10 cellular contexts compared by ENCODE assay signal in genomic region chr4:148216321-148216720, GRCh38.
DNase-seq lines count a peak whose midpoint lies in the region; ATAC-seq and TF ChIP-seq lines count a peak whose summit lies in the region.
"Had no signal": no experiment of that assay in that cellular context is flagged by ENCODE, and none has a peak within 500 bp of the region (broad histone marks: within the 10 kb centered on the region; RNA-seq: fewer than 3 reads in every experiment).

No MANE protein-coding gene starts in this region.

- ATAC-seq in left ventricle myocardium superior (peak; percentile 8), right cardiac atrium (no peak), upper lobe of left lung (ENCODE audit: low FRiP score in 2 of 2) (no peak), GM19397 (IDR thresholded peaks at IDR 0.05; ENCODE audit: unreplicated experiment) (no peak)

- no peaks in the 10 kb centered on the region for H3K79me2 ChIP-seq in OCI-LY3 (ENCODE audit: low read length)

- no peak for TF ChIP-seq EP300 in upper lobe of left lung (IDR thresholded peaks at IDR 0.05)

- no peaks in the 10 kb centered on the region for H4K20me1 ChIP-seq in OCI-LY3 (ENCODE audit: insufficient read depth, low read length)

- H3K36me3 ChIP-seq in OCI-LY3 (replicated peaks; ENCODE audit: low read depth, low read length), result no peaks in the 10 kb centered on the region
- no peaks in the 10 kb centered on the region for H3K36me3 ChIP-seq in upper lobe of left lung
- H3K36me3 ChIP-seq: neutrophil had no signal

- no peak overlapping the region for H3K4me3 ChIP-seq in right cardiac atrium (ENCODE audit: low read length)
- peak overlapping the region; percentile 64 for H3K4me3 ChIP-seq in OCI-LY3 (ENCODE audit: low read length)
- H3K4me3 ChIP-seq in fibroblast of the aortic adventitia (ENCODE audit: low read depth, low read length), result no peak overlapping the region
- H3K4me3 ChIP-seq in upper lobe of left lung, result peak overlapping the region in 1 of 4 donors; percentile 39

- H3K9me3 ChIP-seq in right cardiac atrium (ENCODE audit: control insufficient read depth, low read length) (no peaks in the 10 kb centered on the region), OCI-LY3 (ENCODE audit: insufficient read depth, low read length) (no peaks in the 10 kb centered on the region), upper lobe of left lung (no peaks in the 10 kb centered on the region)
- H3K9me3 ChIP-seq: neutrophil had no signal

- intact Hi-C loops in left ventricle myocardium superior (cut with micrococcal nuclease), result no loop called here
- intact Hi-C loops in right cardiac atrium (cut with DNase I), result no loop called here

- WGBS in right cardiac atrium, result 78% methylated on average over 3 of the region's 3 CpGs
- 74 to 77% methylated on average over 3 of the region's 3 CpGs for WGBS in upper lobe of left lung, 2 donors

- H2AFZ ChIP-seq in OCI-LY3 (ENCODE audit: low read depth, low read length), result peak overlapping the region; percentile 66

- TF ChIP-seq POLR2A in upper lobe of left lung (IDR thresholded peaks at IDR 0.05), result no peak

- DNase-seq in left ventricle myocardium superior (no peak), right cardiac atrium (no peak), fibroblast of the aortic adventitia (ENCODE audit: low read depth) (peak; percentile 4), upper lobe of left lung (no peak), midbrain (lab: John Stamatoyannopoulos, UW) (no peak), superior temporal gyrus (ENCODE audit: extremely low spot score) (no peak)
- DNase-seq: effector CD8-positive, alpha-beta T cell had no signal

- no peak overlapping the region for H3K27ac ChIP-seq in right cardiac atrium (ENCODE audit: low read length)
- no peak overlapping the region for H3K27ac ChIP-seq in OCI-LY3 (ENCODE audit: low read length)
- peak overlapping the region in 3 of 4 donors; percentile 12 to 48 (median 33) for H3K27ac ChIP-seq in upper lobe of left lung
- H3K27ac ChIP-seq: neutrophil had no signal

- H3K27me3 ChIP-seq in right cardiac atrium (ENCODE audit: control insufficient read depth, insufficient read depth) (no peaks in the 10 kb centered on the region), OCI-LY3 (ENCODE audit: low read depth, low read length) (no peaks in the 10 kb centered on the region), upper lobe of left lung (no peaks in the 10 kb centered on the region)
- H3K27me3 ChIP-seq: neutrophil had no signal

- H3K4me1 ChIP-seq in right cardiac atrium (ENCODE audit: control insufficient read depth, insufficient read depth, low read length), result peaks cover 5% of the 10 kb centered on the region
- peaks cover 11% of the 10 kb centered on the region for H3K4me1 ChIP-seq in OCI-LY3 (ENCODE audit: low read length)
- H3K4me1 ChIP-seq in upper lobe of left lung, result peaks cover 5 to 29% (median 24%) of the 10 kb centered on the region in 4 donors

- H3K4me2 ChIP-seq in OCI-LY3 (ENCODE audit: low read length), result peak overlapping the region; percentile 83

- 0 out of 2 replicates have a peak overlapping the region, but pooled peaks have one; percentile 13 for H3K9ac ChIP-seq in OCI-LY3 (ENCODE audit: low read length)

- TF ChIP-seq CTCF in OCI-LY3 (IDR thresholded peaks at IDR 0.05; ENCODE audit: low read depth, low read length) (no peak), fibroblast of the aortic adventitia (IDR thresholded peaks at IDR 0.05; ENCODE audit: insufficient read depth, low read length) (no peak), upper lobe of left lung (IDR thresholded peaks at IDR 0.05) (no peak)

Comparison
In these comparisons a context has a peak if more than half of its experiments do, and no peak if none do; other contexts are left out.
1. H3K27ac ChIP-seq: peak in upper lobe of left lung (3 of 4); none in right cardiac atrium (single experiment) and OCI-LY3 (single experiment).